In genomic region chr6:117501722-117502121, GRCh38 we compare ENCODE assay signal across 1 cellular context.
TF ChIP-seq lines count a peak whose summit lies in the region.

No MANE protein-coding gene starts in this region.

TF ChIP-seq in H1, 55 proteins besides CTCF, POLR2A, EP300 and RAD21 (continued from another document):
- TF ChIP-seq ATF2 (IDR thresholded peaks at IDR 0.05; ENCODE audit: low read length) (no peak), KDM1A (IDR thresholded peaks at IDR 0.05; ENCODE audit: borderline replicate concordance, low read length) (no peak), CHD1 (IDR thresholded peaks at IDR 0.05; ENCODE audit: low read depth, low read length) (no peak)
TF ChIP-seq in H1: peak in this region for 0.
